ENCODE assay signal across 1 cellular context in genomic region chr14:104821971-104822608, GRCh38.
TF ChIP-seq lines count a peak whose summit lies in the region.

No MANE protein-coding gene starts in this region.

TF ChIP-seq in GM23338, 12 proteins besides CTCF, POLR2A, EP300 and RAD21 (continued from another document):
- TF ChIP-seq ZNF462 (CRISPR knock-in tag; IDR thresholded peaks at IDR 0.05) = no peak
- TF ChIP-seq EZH2phosphoT487 (IDR thresholded peaks at IDR 0.05; ENCODE audit: unreplicated experiment) = no peak
- no peak for TF ChIP-seq ETS1 (IDR thresholded peaks at IDR 0.05)
- no peak for TF ChIP-seq STAT1 (IDR thresholded peaks at IDR 0.05; ENCODE audit: unreplicated experiment)
- TF ChIP-seq EZH2 (IDR thresholded peaks at IDR 0.05; ENCODE audit: low read depth, unreplicated experiment) = no peak
- no peak for TF ChIP-seq ZNF331 (CRISPR knock-in tag; IDR thresholded peaks at IDR 0.05; ENCODE audit: low read depth)
- no peak for TF ChIP-seq JUNB (IDR thresholded peaks at IDR 0.05; ENCODE audit: unreplicated experiment)
